Comparison of ENCODE assay signal across 2 cellular contexts in the genomic region with DNA sequence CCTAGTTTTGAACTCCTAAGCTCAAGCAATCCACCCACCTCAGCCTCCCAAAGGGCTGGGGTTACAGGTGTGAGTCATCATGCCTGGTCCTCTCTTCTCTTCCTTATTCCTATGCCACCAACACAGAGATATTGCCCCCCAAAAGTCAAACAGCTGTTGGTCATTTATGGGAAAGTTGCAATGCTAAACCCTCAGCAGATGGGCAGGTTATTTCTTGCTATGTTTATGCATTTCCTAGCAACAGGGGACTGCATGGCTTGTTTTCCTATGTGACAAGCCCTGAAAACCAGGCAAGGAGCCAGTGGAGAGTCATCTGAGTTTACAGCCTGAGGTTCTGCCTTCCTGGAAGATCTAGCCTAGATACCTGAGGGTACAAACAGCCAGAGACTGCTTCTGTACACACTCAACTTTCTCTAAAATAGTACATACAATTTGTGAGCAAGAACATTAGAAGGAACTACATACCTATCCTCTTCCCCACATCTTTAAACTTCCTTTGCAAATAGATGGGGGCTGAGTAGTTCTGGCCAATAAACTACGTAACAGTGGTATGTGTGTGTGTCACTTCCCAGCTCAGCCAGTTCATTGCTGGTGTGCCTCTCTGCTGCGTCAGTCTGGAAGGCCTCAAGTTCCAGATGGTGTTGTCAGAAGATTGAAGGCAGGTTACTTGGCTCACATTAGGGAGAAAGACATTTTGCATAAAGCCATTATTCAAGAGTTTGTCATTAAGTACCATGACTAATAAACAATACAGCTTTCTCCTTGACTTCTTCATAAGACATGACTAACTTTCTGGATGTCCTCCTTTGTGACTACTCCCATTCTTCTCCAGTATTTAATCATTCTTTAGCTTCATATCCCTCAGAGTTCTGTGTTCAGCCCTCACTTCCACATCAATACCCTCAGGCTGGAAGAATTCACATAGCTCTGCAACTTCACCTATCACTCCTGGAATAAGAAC.
A peak's percentile ranks its signal among the peaks of the same experiment; 100 is the strongest.
TF ChIP-seq lines count a peak whose summit lies in the region.

No MANE protein-coding gene starts in this region.

TF ChIP-seq in IMR-90, 13 proteins besides CTCF, POLR2A, EP300 and RAD21:
- no peak for TF ChIP-seq MXI1 (IDR thresholded peaks at IDR 0.05; ENCODE audit: borderline replicate concordance, low read depth, low read length)
- no peak; the same call in none of the 2 replicates for TF ChIP-seq MAFK (IDR thresholded peaks at IDR 0.05; ENCODE audit: low read depth, low read length)
- TF ChIP-seq, protein P1, sequence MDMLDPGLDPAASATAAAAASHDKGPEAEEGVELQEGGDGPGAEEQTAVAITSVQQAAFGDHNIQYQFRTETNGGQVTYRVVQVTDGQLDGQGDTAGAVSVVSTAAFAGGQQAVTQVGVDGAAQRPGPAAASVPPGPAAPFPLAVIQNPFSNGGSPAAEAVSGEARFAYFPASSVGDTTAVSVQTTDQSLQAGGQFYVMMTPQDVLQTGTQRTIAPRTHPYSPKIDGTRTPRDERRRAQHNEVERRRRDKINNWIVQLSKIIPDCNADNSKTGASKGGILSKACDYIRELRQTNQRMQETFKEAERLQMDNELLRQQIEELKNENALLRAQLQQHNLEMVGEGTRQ (IDR thresholded peaks at IDR 0.05; ENCODE audit: low read depth, low read length): no peak
- peak; percentile 79 for TF ChIP-seq FOS (IDR thresholded peaks at IDR 0.05; ENCODE audit: low read depth, low read length)
- 0 out of 2 replicates have a peak, but pooled peaks have one; percentile 22 for TF ChIP-seq CHD1 (IDR thresholded peaks at IDR 0.05; ENCODE audit: low read depth, low read length)
- 0 out of 2 replicates have a peak, but pooled peaks have one; percentile 55 for TF ChIP-seq NFE2L2 (IDR thresholded peaks at IDR 0.05; ENCODE audit: low read depth, low read length)
- peak; percentile 20; the same call in 1 of the 2 replicates for TF ChIP-seq SMC3 (IDR thresholded peaks at IDR 0.05; ENCODE audit: low read depth, low read length)
- peak; percentile 71 for TF ChIP-seq CEBPB (IDR thresholded peaks at IDR 0.05; ENCODE audit: low read depth, low read length)
- TF ChIP-seq, protein P2, sequence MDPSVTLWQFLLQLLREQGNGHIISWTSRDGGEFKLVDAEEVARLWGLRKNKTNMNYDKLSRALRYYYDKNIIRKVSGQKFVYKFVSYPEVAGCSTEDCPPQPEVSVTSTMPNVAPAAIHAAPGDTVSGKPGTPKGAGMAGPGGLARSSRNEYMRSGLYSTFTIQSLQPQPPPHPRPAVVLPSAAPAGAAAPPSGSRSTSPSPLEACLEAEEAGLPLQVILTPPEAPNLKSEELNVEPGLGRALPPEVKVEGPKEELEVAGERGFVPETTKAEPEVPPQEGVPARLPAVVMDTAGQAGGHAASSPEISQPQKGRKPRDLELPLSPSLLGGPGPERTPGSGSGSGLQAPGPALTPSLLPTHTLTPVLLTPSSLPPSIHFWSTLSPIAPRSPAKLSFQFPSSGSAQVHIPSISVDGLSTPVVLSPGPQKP (IDR thresholded peaks at IDR 0.05; ENCODE audit: borderline replicate concordance, low read depth, low read length): no peak
- TF ChIP-seq RFX5 (IDR thresholded peaks at IDR 0.05; ENCODE audit: low read depth, low read length): 0 out of 2 replicates have a peak, but pooled peaks have one; percentile 19
- TF ChIP-seq RCOR1 (IDR thresholded peaks at IDR 0.05; ENCODE audit: insufficient replicate concordance, low read length): peak; percentile 93
- peak; percentile 19; the same call in 1 of the 2 replicates for TF ChIP-seq BHLHE40 (IDR thresholded peaks at IDR 0.05; ENCODE audit: low read depth, low read length)
- peak; percentile 34; the same call in 1 of the 2 replicates for TF ChIP-seq MAZ (IDR thresholded peaks at IDR 0.05; ENCODE audit: borderline replicate concordance, low read depth, low read length)

TF ChIP-seq in K562, 482 proteins besides CTCF, POLR2A, EP300 and RAD21 (continues in another document):
- TF ChIP-seq FOSL1 (tag; conservative IDR thresholded peaks at IDR 0.05): peak; percentile 75
- TF ChIP-seq, protein P3, sequence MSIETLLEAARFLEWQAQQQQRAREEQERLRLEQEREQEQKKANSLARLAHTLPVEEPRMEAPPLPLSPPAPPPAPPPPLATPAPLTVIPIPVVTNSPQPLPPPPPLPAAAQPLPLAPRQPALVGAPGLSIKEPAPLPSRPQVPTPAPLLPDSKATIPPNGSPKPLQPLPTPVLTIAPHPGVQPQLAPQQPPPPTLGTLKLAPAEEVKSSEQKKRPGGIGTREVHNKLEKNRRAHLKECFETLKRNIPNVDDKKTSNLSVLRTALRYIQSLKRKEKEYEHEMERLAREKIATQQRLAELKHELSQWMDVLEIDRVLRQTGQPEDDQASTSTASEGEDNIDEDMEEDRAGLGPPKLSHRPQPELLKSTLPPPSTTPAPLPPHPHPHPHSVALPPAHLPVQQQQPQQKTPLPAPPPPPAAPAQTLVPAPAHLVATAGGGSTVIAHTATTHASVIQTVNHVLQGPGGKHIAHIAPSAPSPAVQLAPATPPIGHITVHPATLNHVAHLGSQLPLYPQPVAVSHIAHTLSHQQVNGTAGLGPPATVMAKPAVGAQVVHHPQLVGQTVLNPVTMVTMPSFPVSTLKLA (conservative IDR thresholded peaks at IDR 0.05): peak in 1 of 2 experiments; percentile 45; a peak in 1 of 4 replicates
- TF ChIP-seq ATF7 (IDR thresholded peaks at IDR 0.05): 0 out of 2 replicates have a peak, but pooled peaks have one; percentile 33
- no peak for TF ChIP-seq ZNF431 (CRISPR knock-in tag; IDR thresholded peaks at IDR 0.05)
- TF ChIP-seq LEF1 (IDR thresholded peaks at IDR 0.05): peak; percentile 58; the same call in 1 of the 2 replicates
- peak; percentile 75 for TF ChIP-seq RFX1 (IDR thresholded peaks at IDR 0.05)
- no peak for TF ChIP-seq TGIF2 (CRISPR knock-in tag; IDR thresholded peaks at IDR 0.05)
- no peak for TF ChIP-seq HMG20A (CRISPR knock-in tag; conservative IDR thresholded peaks at IDR 0.05)
- peak in 1 of 2 experiments; percentile 53; a peak in 1 of 4 replicates for TF ChIP-seq MAZ (CRISPR knock-in tag; conservative IDR thresholded peaks at IDR 0.05 in 1 of 2, IDR thresholded peaks at IDR 0.05 in 1 of 2)
- TF ChIP-seq ZNF830 (CRISPR knock-in tag; IDR thresholded peaks at IDR 0.05): no peak
- peak; percentile 47; the same call in 1 of the 2 replicates for TF ChIP-seq SMARCA4 (IDR thresholded peaks at IDR 0.05)
- no peak for TF ChIP-seq SIRT6 (IDR thresholded peaks at IDR 0.05; ENCODE audit: low read depth, low read length)
- peak; percentile 45; the same call in 1 of the 2 replicates for TF ChIP-seq CTBP1 (IDR thresholded peaks at IDR 0.05; ENCODE audit: borderline replicate concordance)
- peak; percentile 52; the same call in 1 of the 2 replicates for TF ChIP-seq SMARCE1 (IDR thresholded peaks at IDR 0.05)
- TF ChIP-seq, protein P4, sequence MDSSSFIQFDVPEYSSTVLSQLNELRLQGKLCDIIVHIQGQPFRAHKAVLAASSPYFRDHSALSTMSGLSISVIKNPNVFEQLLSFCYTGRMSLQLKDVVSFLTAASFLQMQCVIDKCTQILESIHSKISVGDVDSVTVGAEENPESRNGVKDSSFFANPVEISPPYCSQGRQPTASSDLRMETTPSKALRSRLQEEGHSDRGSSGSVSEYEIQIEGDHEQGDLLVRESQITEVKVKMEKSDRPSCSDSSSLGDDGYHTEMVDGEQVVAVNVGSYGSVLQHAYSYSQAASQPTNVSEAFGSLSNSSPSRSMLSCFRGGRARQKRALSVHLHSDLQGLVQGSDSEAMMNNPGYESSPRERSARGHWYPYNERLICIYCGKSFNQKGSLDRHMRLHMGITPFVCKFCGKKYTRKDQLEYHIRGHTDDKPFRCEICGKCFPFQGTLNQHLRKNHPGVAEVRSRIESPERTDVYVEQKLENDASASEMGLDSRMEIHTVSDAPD (CRISPR knock-in tag; IDR thresholded peaks at IDR 0.05): no peak
- TF ChIP-seq MTA3 (IDR thresholded peaks at IDR 0.05; ENCODE audit: borderline replicate concordance): 0 out of 2 replicates have a peak, but pooled peaks have one; percentile 33
- peak; percentile 51 for TF ChIP-seq MEIS2 (IDR thresholded peaks at IDR 0.05; ENCODE audit: partially characterized antibody)
- no peak for TF ChIP-seq NFYB (IDR thresholded peaks at IDR 0.05; ENCODE audit: extremely low read depth, insufficient read length)
- no peak for TF ChIP-seq POLR2G (IDR thresholded peaks at IDR 0.05; ENCODE audit: low read depth, low read length)
- TF ChIP-seq JUND (IDR thresholded peaks at IDR 0.05; ENCODE audit: borderline replicate concordance, low read depth, low read length): peak; percentile 35; the same call in 1 of the 2 replicates
- TF ChIP-seq JUND (tag; IDR thresholded peaks at IDR 0.05; ENCODE audit: borderline replicate concordance, low read depth, low read length): peak; percentile 22; the same call in 2 of the 3 replicates
- TF ChIP-seq DPF2 (IDR thresholded peaks at IDR 0.05): peak; percentile 68
- TF ChIP-seq ZNF140 (CRISPR knock-in tag; IDR thresholded peaks at IDR 0.05): no peak
- TF ChIP-seq RBBP5 (IDR thresholded peaks at IDR 0.05; ENCODE audit: borderline replicate concordance, insufficient read depth, low read length, poor library complexity, severe bottlenecking): peak; percentile 36
- no peak for TF ChIP-seq NFATC3 (IDR thresholded peaks at IDR 0.05)
- peak; percentile 54 for TF ChIP-seq CREM (IDR thresholded peaks at IDR 0.05; ENCODE audit: low read depth)
- TF ChIP-seq TCF3 (CRISPR knock-in tag; IDR thresholded peaks at IDR 0.05): peak; percentile 17; the same call in 1 of the 2 replicates
- TF ChIP-seq, protein P5, sequence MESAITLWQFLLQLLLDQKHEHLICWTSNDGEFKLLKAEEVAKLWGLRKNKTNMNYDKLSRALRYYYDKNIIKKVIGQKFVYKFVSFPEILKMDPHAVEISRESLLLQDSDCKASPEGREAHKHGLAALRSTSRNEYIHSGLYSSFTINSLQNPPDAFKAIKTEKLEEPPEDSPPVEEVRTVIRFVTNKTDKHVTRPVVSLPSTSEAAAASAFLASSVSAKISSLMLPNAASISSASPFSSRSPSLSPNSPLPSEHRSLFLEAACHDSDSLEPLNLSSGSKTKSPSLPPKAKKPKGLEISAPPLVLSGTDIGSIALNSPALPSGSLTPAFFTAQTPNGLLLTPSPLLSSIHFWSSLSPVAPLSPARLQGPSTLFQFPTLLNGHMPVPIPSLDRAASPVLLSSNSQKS (CRISPR knock-in tag; IDR thresholded peaks at IDR 0.05): no peak
- no peak for TF ChIP-seq ILK (tag; IDR thresholded peaks at IDR 0.05; ENCODE audit: borderline replicate concordance, low read depth)
- TF ChIP-seq ATF1 (CRISPR knock-in tag; IDR thresholded peaks at IDR 0.05): no peak
- peak; percentile 74 for TF ChIP-seq ATF1 (tag; IDR thresholded peaks at IDR 0.05)
- TF ChIP-seq, protein P6, sequence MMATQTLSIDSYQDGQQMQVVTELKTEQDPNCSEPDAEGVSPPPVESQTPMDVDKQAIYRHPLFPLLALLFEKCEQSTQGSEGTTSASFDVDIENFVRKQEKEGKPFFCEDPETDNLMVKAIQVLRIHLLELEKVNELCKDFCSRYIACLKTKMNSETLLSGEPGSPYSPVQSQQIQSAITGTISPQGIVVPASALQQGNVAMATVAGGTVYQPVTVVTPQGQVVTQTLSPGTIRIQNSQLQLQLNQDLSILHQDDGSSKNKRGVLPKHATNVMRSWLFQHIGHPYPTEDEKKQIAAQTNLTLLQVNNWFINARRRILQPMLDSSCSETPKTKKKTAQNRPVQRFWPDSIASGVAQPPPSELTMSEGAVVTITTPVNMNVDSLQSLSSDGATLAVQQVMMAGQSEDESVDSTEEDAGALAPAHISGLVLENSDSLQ (IDR thresholded peaks at IDR 0.05): peak; percentile 21; the same call in 1 of the 2 replicates
- TF ChIP-seq NR2C2 (CRISPR knock-in tag; IDR thresholded peaks at IDR 0.05): no peak
- TF ChIP-seq NR2C2 (tag; IDR thresholded peaks at IDR 0.05): peak; percentile 60
- TF ChIP-seq, protein P7, sequence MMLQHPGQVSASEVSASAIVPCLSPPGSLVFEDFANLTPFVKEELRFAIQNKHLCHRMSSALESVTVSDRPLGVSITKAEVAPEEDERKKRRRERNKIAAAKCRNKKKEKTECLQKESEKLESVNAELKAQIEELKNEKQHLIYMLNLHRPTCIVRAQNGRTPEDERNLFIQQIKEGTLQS (IDR thresholded peaks at IDR 0.05): peak; percentile 87
- TF ChIP-seq, protein P7 (CRISPR knock-in tag; conservative IDR thresholded peaks at IDR 0.05): no peak
- 0 out of 4 replicates have a peak, but pooled peaks of 1 of the 2 experiments have one; percentile 39 for TF ChIP-seq SRF (CRISPR knock-in tag; IDR thresholded peaks at IDR 0.05)
- TF ChIP-seq NFIC (IDR thresholded peaks at IDR 0.05): peak; percentile 64
- TF ChIP-seq RFX7 (CRISPR knock-in tag; IDR thresholded peaks at IDR 0.05): no peak
- TF ChIP-seq ARID2 (IDR thresholded peaks at IDR 0.05): no peak
- no peak for TF ChIP-seq CREBBP (IDR thresholded peaks at IDR 0.05; ENCODE audit: low read depth, low read length)
- TF ChIP-seq, protein P8, sequence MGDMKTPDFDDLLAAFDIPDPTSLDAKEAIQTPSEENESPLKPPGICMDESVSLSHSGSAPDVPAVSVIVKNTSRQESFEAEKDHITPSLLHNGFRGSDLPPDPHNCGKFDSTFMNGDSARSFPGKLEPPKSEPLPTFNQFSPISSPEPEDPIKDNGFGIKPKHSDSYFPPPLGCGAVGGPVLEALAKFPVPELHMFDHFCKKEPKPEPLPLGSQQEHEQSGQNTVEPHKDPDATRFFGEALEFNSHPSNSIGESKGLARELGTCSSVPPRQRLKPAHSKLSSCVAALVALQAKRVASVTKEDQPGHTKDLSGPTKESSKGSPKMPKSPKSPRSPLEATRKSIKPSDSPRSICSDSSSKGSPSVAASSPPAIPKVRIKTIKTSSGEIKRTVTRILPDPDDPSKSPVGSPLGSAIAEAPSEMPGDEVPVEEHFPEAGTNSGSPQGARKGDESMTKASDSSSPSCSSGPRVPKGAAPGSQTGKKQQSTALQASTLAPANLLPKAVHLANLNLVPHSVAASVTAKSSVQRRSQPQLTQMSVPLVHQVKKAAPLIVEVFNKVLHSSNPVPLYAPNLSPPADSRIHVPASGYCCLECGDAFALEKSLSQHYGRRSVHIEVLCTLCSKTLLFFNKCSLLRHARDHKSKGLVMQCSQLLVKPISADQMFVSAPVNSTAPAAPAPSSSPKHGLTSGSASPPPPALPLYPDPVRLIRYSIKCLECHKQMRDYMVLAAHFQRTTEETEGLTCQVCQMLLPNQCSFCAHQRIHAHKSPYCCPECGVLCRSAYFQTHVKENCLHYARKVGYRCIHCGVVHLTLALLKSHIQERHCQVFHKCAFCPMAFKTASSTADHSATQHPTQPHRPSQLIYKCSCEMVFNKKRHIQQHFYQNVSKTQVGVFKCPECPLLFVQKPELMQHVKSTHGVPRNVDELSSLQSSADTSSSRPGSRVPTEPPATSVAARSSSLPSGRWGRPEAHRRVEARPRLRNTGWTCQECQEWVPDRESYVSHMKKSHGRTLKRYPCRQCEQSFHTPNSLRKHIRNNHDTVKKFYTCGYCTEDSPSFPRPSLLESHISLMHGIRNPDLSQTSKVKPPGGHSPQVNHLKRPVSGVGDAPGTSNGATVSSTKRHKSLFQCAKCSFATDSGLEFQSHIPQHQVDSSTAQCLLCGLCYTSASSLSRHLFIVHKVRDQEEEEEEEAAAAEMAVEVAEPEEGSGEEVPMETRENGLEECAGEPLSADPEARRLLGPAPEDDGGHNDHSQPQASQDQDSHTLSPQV (IDR thresholded peaks at IDR 0.05): peak; percentile 38; the same call in 1 of the 2 replicates
- TF ChIP-seq, protein P9, sequence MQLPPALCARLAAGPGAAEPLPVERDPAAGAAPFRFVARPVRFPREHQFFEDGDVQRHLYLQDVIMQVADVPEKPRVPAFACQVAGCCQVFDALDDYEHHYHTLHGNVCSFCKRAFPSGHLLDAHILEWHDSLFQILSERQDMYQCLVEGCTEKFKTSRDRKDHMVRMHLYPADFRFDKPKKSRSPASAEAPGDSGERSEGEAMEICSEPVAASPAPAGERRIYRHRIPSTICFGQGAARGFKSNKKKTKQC (CRISPR knock-in tag; IDR thresholded peaks at IDR 0.05): no peak
- TF ChIP-seq FOXJ2 (tag; IDR thresholded peaks at IDR 0.05): peak; percentile 100
